Comparison of ENCODE assay signal across 8 cellular contexts in genomic region chr1:6784560-6785317, GRCh38. TPM values are rescaled to one million over a fixed set of nuclear protein-coding genes. Genes with fewer than 3 reads are reported as not detected.
DNase-seq lines count a peak whose midpoint lies in the region; ATAC-seq, FAIRE-seq and TF ChIP-seq lines count a peak whose summit lies in the region.

No MANE protein-coding gene starts in this region.

- peak; percentile 55 for TF ChIP-seq RAD21 in HepG2 (CRISPR knock-in tag; IDR thresholded peaks at IDR 0.05)

- H3K9me3 Mint-ChIP-seq in CD4-positive, CD25-positive, alpha-beta regulatory T cell, result no peaks in the 10 kb centered on the region
- no peaks in the 10 kb centered on the region for H3K9me3 Mint-ChIP-seq in activated CD4-positive, alpha-beta memory T cell treated with anti-CD3 and anti-CD28 coated beads for 36 hours

- H3K27me3 ChIP-seq in CD4-positive, CD25-positive, alpha-beta regulatory T cell (ENCODE audit: control insufficient read depth, insufficient read depth, low read length), result no peaks in the 10 kb centered on the region
- no peaks in the 10 kb centered on the region for H3K27me3 ChIP-seq in HepG2 (ENCODE audit: control insufficient read depth in 1 of 2, insufficient read depth in 2 of 2, low read length in 2 of 2)

- peaks cover 24 to 51% (median 42%) of the 10 kb centered on the region in 4 donors for H3K4me1 Mint-ChIP-seq in CD4-positive, CD25-positive, alpha-beta regulatory T cell
- H3K4me1 Mint-ChIP-seq in activated CD4-positive, alpha-beta memory T cell treated with anti-CD3 and anti-CD28 coated beads for 36 hours (ENCODE audit: low read depth), result peaks cover 40% of the 10 kb centered on the region

- POLR2A ChIA-PET in activated CD4-positive, alpha-beta memory T cell treated with anti-CD3 and anti-CD28 coated beads for 36 hours (lab: Charles Lee), result interaction anchor here (0.7 to 2.2 kb wide), 7 partner anchors 9 to 183 kb away, joined by 3 to 17 read pairs (median 4); partner anchors contain the start of gene DNAJC11
- POLR2A ChIA-PET in HepG2 (lab: Yijun Ruan, JAX), result interaction anchor here (0.6 to 2.2 kb wide), 20 partner anchors 10 to 336 kb away, joined by 3 to 21 read pairs (median 4); partner anchors contain the start of genes DNAJC11 and KLHL21

- in situ Hi-C loops in HepG2 (cut with HindIII; ENCODE audit: extremely low pct_ligation_motif_present, low pct_unique_long_range_greater_than_20kb), result no loop called here

- TF ChIP-seq EP300 in HepG2 (IDR thresholded peaks at IDR 0.05; ENCODE audit: low read depth in 2 of 2, low read length in 2 of 2) (no peak), HepG2 (CRISPR knock-in tag; IDR thresholded peaks at IDR 0.05; ENCODE audit: borderline replicate concordance) (0 out of 2 replicates have a peak, but pooled peaks have one; percentile 54)

- CTCF ChIA-PET in activated CD4-positive, alpha-beta memory T cell treated with anti-CD3 and anti-CD28 coated beads for 36 hours (lab: Charles Lee), result interaction anchor here (0.6 to 1.1 kb wide), 5 partner anchors 17 to 181 kb away, joined by 3 to 5 read pairs (median 3); no protein-coding TSS in a partner anchor
- CTCF ChIA-PET in HepG2 (lab: Yijun Ruan, JAX; ENCODE audit: low intra/inter-chr PET ratio, low total read pairs), result interaction anchor here (0.7 to 0.9 kb wide), 2 partner anchors 65 to 83 kb away, joined by 3 read pairs; partner anchors contain the start of gene DNAJC11

- peaks cover 23% of the 10 kb centered on the region for H4K20me1 ChIP-seq in HepG2 (ENCODE audit: insufficient read depth, low read length)

- peak; percentile 67 to 73 for TF ChIP-seq POLR2A in HepG2 (IDR thresholded peaks at IDR 0.05; ENCODE audit: insufficient read depth in 1 of 2, low read depth in 2 of 2, low read length in 2 of 2)

- DNase-seq in CD4-positive, CD25-positive, alpha-beta regulatory T cell, result peak; percentile 99 to 100 (median 100)
- DNase-seq in NCI-H82 (lab: John Stamatoyannopoulos, UW) (peak; percentile 100), dermis microvascular lymphatic vessel endothelial cell (ENCODE audit: low read depth in 2 of 2) (peak; percentile 100), HepG2 (ENCODE audit: low spot score) (peak; percentile 100)
- DNase-seq in activated CD4-positive, alpha-beta memory T cell treated with anti-CD3 and anti-CD28 coated beads for 36 hours, result peak; percentile 100
- peak; percentile 98 for DNase-seq in stimulated activated CD4-positive, alpha-beta T cell treated with anti-CD3 and anti-CD28 coated beads, Interleukin-2, amount 100 ng/mL, for 48 hours

- peaks cover 5% of the 10 kb centered on the region for H3K27me3 Mint-ChIP-seq in CD4-positive, CD25-positive, alpha-beta regulatory T cell
- no peaks in the 10 kb centered on the region for H3K27me3 Mint-ChIP-seq in activated CD4-positive, alpha-beta memory T cell treated with anti-CD3 and anti-CD28 coated beads for 36 hours

- ATAC-seq in CD4-positive, CD25-positive, alpha-beta regulatory T cell (ENCODE audit: low read depth in 2 of 2), result peak; percentile 84 to 85
- ATAC-seq in GM19452 (IDR thresholded peaks at IDR 0.05; ENCODE audit: unreplicated experiment) (peak; percentile 67), HG03575 (IDR thresholded peaks at IDR 0.05; ENCODE audit: extremely low read depth, insufficient number of reproducible peaks, low FRiP score, unreplicated experiment) (peak; percentile 44), HepG2 (peak; percentile 91)

- no peaks in the 10 kb centered on the region for H3K36me3 Mint-ChIP-seq in CD4-positive, CD25-positive, alpha-beta regulatory T cell
- no peaks in the 10 kb centered on the region for H3K36me3 Mint-ChIP-seq in activated CD4-positive, alpha-beta memory T cell treated with anti-CD3 and anti-CD28 coated beads for 36 hours

- peaks cover 39% of the 10 kb centered on the region for H3K79me2 ChIP-seq in HepG2 (ENCODE audit: insufficient read depth, low read length)

- H3K9me3 ChIP-seq in CD4-positive, CD25-positive, alpha-beta regulatory T cell (ENCODE audit: control insufficient read depth in 2 of 2, low read length in 2 of 2), result no peaks in the 10 kb centered on the region
- H3K9me3 ChIP-seq in HepG2 (ENCODE audit: low read length), result no peaks in the 10 kb centered on the region

- H3K4me3 Mint-ChIP-seq in CD4-positive, CD25-positive, alpha-beta regulatory T cell, result peak overlapping the region; percentile 92 to 98 (median 96)
- H3K4me3 Mint-ChIP-seq in activated CD4-positive, alpha-beta memory T cell treated with anti-CD3 and anti-CD28 coated beads for 36 hours, result peak overlapping the region; percentile 75

- peak overlapping the region; percentile 88 to 96 (median 94) for H3K27ac Mint-ChIP-seq in CD4-positive, CD25-positive, alpha-beta regulatory T cell
- peak overlapping the region; percentile 78 for H3K27ac Mint-ChIP-seq in activated CD4-positive, alpha-beta memory T cell treated with anti-CD3 and anti-CD28 coated beads for 36 hours

- H3K4me2 ChIP-seq in HepG2 (ENCODE audit: low read depth, low read length), result peak overlapping the region; percentile 94

- intact Hi-C loops in activated CD4-positive, alpha-beta memory T cell treated with anti-CD3 and anti-CD28 coated beads for 36 hours (cut with micrococcal nuclease), result loop anchor here (1.0 to 10.0 kb wide), 7 partner anchors 42 to 790 kb away; partner anchors contain the start of genes NPHP4 and PHF13
- intact Hi-C loops in HepG2 (cut with micrococcal nuclease; ENCODE audit: unreplicated experiment), result loop anchor here (10.0 kb wide), 1 partner anchor 60 kb away; no protein-coding TSS in a partner anchor

- WGBS in HepG2 (ENCODE audit: low lambda C conversion rate), result 0% methylated on average over 17 of the region's 79 CpGs

- peaks cover 25% of the 10 kb centered on the region for H3K4me1 ChIP-seq in CD4-positive, CD25-positive, alpha-beta regulatory T cell (ENCODE audit: control insufficient read depth, insufficient read depth, low read length, poor library complexity, severe bottlenecking)
- H3K4me1 ChIP-seq in HepG2 (ENCODE audit: insufficient read depth, low read length), result peaks cover 45% of the 10 kb centered on the region

- TF ChIP-seq CTCF in HepG2 (CRISPR knock-in tag; IDR thresholded peaks at IDR 0.05), result no peak

- H3K9ac ChIP-seq in HepG2 (ENCODE audit: insufficient read depth, low read depth, low read length), result peak overlapping the region; percentile 91

- no peak overlapping the region for H2AFZ ChIP-seq in HepG2 (ENCODE audit: low read length)

- peak; percentile 99 for FAIRE-seq in HepG2 (lab: Jason Lieb, UNC)

- H3K36me3 ChIP-seq in CD4-positive, CD25-positive, alpha-beta regulatory T cell (ENCODE audit: control insufficient read depth, insufficient read depth, low read length), result peaks cover 2% of the 10 kb centered on the region
- no peaks in the 10 kb centered on the region; a peak in 1 of 5 replicates for H3K36me3 ChIP-seq in HepG2 (replicated peaks in 1 of 2; ENCODE audit: control insufficient read depth in 1 of 2, insufficient read depth in 2 of 2, low read length in 2 of 2)

- BruUV-seq in HepG2 (replicated peaks; lab: Mats Ljungman, UMichigan), result no TSS peak

- H3K27ac ChIP-seq in CD4-positive, CD25-positive, alpha-beta regulatory T cell (ENCODE audit: insufficient read depth, low read length, poor library complexity, severe bottlenecking), result peak overlapping the region; percentile 98
- peak overlapping the region; percentile 98 for H3K27ac ChIP-seq in HepG2 (ENCODE audit: extremely low read length, insufficient read depth, low read length)

- H3K4me3 ChIP-seq in CD4-positive, CD25-positive, alpha-beta regulatory T cell (ENCODE audit: low read depth, low read length), result no peak overlapping the region
- peak overlapping the region; percentile 83 to 97 (median 83) for H3K4me3 ChIP-seq in HepG2 (replicated peaks in 1 of 3; ENCODE audit: insufficient read depth in 1 of 3, low read depth in 2 of 3, low read length in 3 of 3)

TF ChIP-seq in HepG2, 621 proteins besides CTCF, POLR2A, EP300 and RAD21 (continues in another document):
- TF ChIP-seq SMARCC2 (IDR thresholded peaks at IDR 0.05), result no peak

RNA-seq across cellular contexts. Expression of gene CAMTA1, which starts 0.5 kb away (rescaled TPM):
- 48.8 TPM for total RNA-seq in CD4-positive, CD25-positive, alpha-beta regulatory T cell
- 100 to 1,000 TPM in 1 of 4 donors, 10 to 100 TPM in 3; 79.9 to 112 (median 81.9) TPM for polyA plus RNA-seq in CD4-positive, CD25-positive, alpha-beta regulatory T cell
- 10 to 100 TPM; 64.7 to 68.9 TPM for total RNA-seq in activated CD4-positive, alpha-beta memory T cell treated with anti-CD3 and anti-CD28 coated beads for 36 hours
- total RNA-seq in dermis microvascular lymphatic vessel endothelial cell (33.9 and 37.6 TPM in 2 replicates), HepG2 (2016; rRNA removed; fragmentation: Illumina TruSeq; extraction: Trizol) (36.4 and 36.7 TPM in 2 replicates)
- 54.5 and 63.4 TPM in 2 replicates for total RNA-seq in HepG2 (2016; cell fraction: cytosol; rRNA removed; fragmentation: Illumina TruSeq; extraction: Trizol; ENCODE audit: low read depth)
- 33.9 and 46.1 TPM in 2 replicates for total RNA-seq in HepG2 (2016; cell fraction: insoluble cytoplasmic fraction; rRNA removed; fragmentation: Illumina TruSeq; extraction: Trizol)
- 56.0 and 62.9 TPM in 2 replicates for total RNA-seq in HepG2 (2016; cell fraction: membrane; rRNA removed; fragmentation: Illumina TruSeq; extraction: Trizol)
- total RNA-seq in HepG2 (2016; cell fraction: nucleus; rRNA removed; fragmentation: Illumina TruSeq; extraction: Trizol), result 25.6 and 26.4 TPM in 2 replicates
- 22.4 and 25.0 TPM in 2 replicates for polyA plus RNA-seq in HepG2 (2011; rRNA removed)
- 17.3 and 28.2 TPM in 2 replicates for polyA plus RNA-seq in HepG2 (2011; cell fraction: cytosol; rRNA removed)
- 11.2 and 18.4 TPM in 2 replicates for polyA plus RNA-seq in HepG2 (2011; cell fraction: nucleus; rRNA removed)
- polyA plus RNA-seq in HepG2 (2012), result 65.7 and 66.4 TPM in 2 replicates
- polyA plus RNA-seq in HepG2 (2016; cell fraction: cytosol; fragmentation: Illumina TruSeq; extraction: Trizol; ENCODE audit: low read depth), result 156 and 189 TPM in 2 replicates
- 69.7 and 85.6 TPM in 2 replicates for polyA plus RNA-seq in HepG2 (2016; cell fraction: insoluble cytoplasmic fraction; fragmentation: Illumina TruSeq; extraction: Trizol; ENCODE audit: low read depth)
- polyA plus RNA-seq in HepG2 (2016; cell fraction: membrane; fragmentation: Illumina TruSeq; extraction: Trizol; ENCODE audit: low read depth), result 126 and 154 TPM in 2 replicates
- 49.0 and 50.2 TPM in 2 replicates for polyA plus RNA-seq in HepG2 (2016; cell fraction: nucleus; fragmentation: Illumina TruSeq; extraction: Trizol; ENCODE audit: insufficient read depth, low read depth)
- 12.6 and 15.2 TPM in 2 replicates for polyA minus RNA-seq in HepG2 (2011; rRNA and poly(A)+ RNA removed; ENCODE audit: low replicate concordance)
- polyA minus RNA-seq in HepG2 (2011; cell fraction: cytosol; rRNA and poly(A)+ RNA removed), result 9.3 and 13.8 TPM in 2 replicates
- 30.2 and 31.8 TPM in 2 replicates for polyA minus RNA-seq in HepG2 (2011; cell fraction: nucleus; rRNA and poly(A)+ RNA removed)
